Comparison of ENCODE assay signal across 1 cellular context in the genomic region with DNA sequence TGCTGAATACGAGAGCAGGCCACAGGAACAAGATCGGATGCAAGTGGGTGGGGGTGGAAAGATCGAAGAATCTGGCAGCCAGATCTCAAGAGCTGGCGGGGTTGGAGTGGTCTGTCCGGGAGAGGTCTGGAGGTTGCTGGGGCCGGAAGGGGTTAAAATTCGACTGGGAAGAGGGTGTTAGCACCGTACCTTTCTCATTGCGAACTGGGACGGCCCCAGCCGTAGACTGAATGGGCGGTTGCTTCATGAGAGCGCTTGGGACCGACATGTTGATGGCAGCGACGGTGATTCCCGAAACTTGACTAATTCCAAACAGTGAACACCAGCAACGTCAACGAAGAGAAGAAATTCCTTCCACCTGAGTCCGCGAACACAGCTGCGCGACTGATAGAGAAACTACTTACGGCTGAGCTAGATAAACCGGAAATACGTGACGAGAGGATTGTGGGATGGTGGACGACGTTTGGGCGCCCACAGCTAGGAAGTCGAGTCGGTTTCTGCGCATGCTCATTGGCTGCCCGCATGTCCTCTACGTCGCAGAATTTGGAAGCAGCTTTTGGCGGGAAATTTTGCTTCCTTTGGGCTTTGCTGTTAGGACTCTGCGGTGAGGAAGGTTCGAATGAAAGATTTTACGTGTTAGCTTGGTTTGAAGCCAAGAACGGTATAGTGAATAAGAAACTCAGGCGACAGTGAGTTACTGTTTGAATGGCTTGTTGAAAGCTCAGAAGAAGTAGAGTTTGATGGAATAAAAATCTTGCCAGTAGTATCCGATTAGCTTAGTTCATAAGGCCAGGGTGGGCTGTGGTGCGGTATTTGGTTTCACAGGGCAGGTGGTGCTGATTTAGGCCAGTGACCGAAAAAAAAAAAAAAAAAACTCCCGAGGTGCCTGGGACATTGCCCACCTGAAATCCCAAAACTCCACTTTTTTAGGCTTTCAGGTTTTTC.
TF ChIP-seq lines count a peak whose summit lies in the region.

MFAP1 (minus strand) TSS at position 389 of the 945 bp plus-strand sequence; CDS start at position 268, 121 bp downstream.

TF ChIP-seq in HepG2, 621 proteins besides CTCF, POLR2A, EP300 and RAD21 (continued from another document and continues in another):
- TF ChIP-seq, protein P1, sequence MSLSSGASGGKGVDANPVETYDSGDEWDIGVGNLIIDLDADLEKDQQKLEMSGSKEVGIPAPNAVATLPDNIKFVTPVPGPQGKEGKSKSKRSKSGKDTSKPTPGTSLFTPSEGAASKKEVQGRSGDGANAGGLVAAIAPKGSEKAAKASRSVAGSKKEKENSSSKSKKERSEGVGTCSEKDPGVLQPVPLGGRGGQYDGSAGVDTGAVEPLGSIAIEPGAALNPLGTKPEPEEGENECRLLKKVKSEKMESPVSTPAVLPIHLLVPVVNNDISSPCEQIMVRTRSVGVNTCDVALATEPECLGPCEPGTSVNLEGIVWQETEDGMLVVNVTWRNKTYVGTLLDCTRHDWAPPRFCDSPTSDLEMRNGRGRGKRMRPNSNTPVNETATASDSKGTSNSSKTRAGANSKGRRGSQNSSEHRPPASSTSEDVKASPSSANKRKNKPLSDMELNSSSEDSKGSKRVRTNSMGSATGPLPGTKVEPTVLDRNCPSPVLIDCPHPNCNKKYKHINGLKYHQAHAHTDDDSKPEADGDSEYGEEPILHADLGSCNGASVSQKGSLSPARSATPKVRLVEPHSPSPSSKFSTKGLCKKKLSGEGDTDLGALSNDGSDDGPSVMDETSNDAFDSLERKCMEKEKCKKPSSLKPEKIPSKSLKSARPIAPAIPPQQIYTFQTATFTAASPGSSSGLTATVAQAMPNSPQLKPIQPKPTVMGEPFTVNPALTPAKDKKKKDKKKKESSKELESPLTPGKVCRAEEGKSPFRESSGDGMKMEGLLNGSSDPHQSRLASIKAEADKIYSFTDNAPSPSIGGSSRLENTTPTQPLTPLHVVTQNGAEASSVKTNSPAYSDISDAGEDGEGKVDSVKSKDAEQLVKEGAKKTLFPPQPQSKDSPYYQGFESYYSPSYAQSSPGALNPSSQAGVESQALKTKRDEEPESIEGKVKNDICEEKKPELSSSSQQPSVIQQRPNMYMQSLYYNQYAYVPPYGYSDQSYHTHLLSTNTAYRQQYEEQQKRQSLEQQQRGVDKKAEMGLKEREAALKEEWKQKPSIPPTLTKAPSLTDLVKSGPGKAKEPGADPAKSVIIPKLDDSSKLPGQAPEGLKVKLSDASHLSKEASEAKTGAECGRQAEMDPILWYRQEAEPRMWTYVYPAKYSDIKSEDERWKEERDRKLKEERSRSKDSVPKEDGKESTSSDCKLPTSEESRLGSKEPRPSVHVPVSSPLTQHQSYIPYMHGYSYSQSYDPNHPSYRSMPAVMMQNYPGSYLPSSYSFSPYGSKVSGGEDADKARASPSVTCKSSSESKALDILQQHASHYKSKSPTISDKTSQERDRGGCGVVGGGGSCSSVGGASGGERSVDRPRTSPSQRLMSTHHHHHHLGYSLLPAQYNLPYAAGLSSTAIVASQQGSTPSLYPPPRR (CRISPR knock-in tag; IDR thresholded peaks at IDR 0.05; ENCODE audit: borderline replicate concordance), result no peak
- TF ChIP-seq PAX8 (CRISPR knock-in tag; IDR thresholded peaks at IDR 0.05; ENCODE audit: borderline replicate concordance), result no peak
- peak; percentile 52; the same call in 1 of the 2 replicates for TF ChIP-seq ZNF670 (CRISPR knock-in tag; IDR thresholded peaks at IDR 0.05; ENCODE audit: borderline replicate concordance)
- TF ChIP-seq HNF4A (CRISPR knock-in tag; IDR thresholded peaks at IDR 0.05), result no peak
- TF ChIP-seq, protein P2, sequence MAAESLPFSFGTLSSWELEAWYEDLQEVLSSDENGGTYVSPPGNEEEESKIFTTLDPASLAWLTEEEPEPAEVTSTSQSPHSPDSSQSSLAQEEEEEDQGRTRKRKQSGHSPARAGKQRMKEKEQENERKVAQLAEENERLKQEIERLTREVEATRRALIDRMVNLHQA (CRISPR knock-in tag; IDR thresholded peaks at IDR 0.05), result no peak
- no peak for TF ChIP-seq ZFP62 (CRISPR knock-in tag; IDR thresholded peaks at IDR 0.05)
- 0 out of 2 replicates have a peak, but pooled peaks have one; percentile 70 for TF ChIP-seq ZNF761 (CRISPR knock-in tag; conservative IDR thresholded peaks at IDR 0.05)
- no peak for TF ChIP-seq NFE2L2 (IDR thresholded peaks at IDR 0.05; ENCODE audit: low read length)
- TF ChIP-seq CBX2 (IDR thresholded peaks at IDR 0.05; ENCODE audit: low read depth, low read length), result no peak
- no peak for TF ChIP-seq CBX2 (CRISPR knock-in tag; IDR thresholded peaks at IDR 0.05; ENCODE audit: low read depth)
- no peak; the same call in 1 of the 2 replicates for TF ChIP-seq ZBTB2 (CRISPR knock-in tag; IDR thresholded peaks at IDR 0.05; ENCODE audit: low read depth)
- TF ChIP-seq ZNF3 (CRISPR knock-in tag; IDR thresholded peaks at IDR 0.05), result no peak
- no peak for TF ChIP-seq MZF1 (CRISPR knock-in tag; IDR thresholded peaks at IDR 0.05; ENCODE audit: borderline replicate concordance)
- no peak for TF ChIP-seq MLX (CRISPR knock-in tag; IDR thresholded peaks at IDR 0.05)
- no peak for TF ChIP-seq CHD4 (IDR thresholded peaks at IDR 0.05; ENCODE audit: borderline replicate concordance, low read length)
- TF ChIP-seq GZF1 (CRISPR knock-in tag; IDR thresholded peaks at IDR 0.05), result peak; percentile 24; the same call in 1 of the 2 replicates
- no peak for TF ChIP-seq ZNF121 (CRISPR knock-in tag; IDR thresholded peaks at IDR 0.05)
- no peak for TF ChIP-seq ZZZ3 (CRISPR knock-in tag; IDR thresholded peaks at IDR 0.05; ENCODE audit: borderline replicate concordance)
- no peak for TF ChIP-seq HHEX (CRISPR knock-in tag; IDR thresholded peaks at IDR 0.05)
- TF ChIP-seq SRSF1 (optimal IDR thresholded peaks at IDR 0.05; ENCODE audit: low read depth, low read length), result no peak
- TF ChIP-seq, protein P3, sequence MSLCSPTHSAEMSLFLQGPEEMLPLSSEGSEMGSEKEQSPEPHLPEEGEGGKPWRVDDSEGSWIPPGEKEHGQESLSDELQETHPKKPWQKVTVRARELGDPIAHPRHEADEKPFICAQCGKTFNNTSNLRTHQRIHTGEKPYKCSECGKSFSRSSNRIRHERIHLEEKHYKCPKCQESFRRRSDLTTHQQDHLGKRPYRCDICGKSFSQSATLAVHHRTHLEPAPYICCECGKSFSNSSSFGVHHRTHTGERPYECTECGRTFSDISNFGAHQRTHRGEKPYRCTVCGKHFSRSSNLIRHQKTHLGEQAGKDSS (CRISPR knock-in tag; IDR thresholded peaks at IDR 0.05; ENCODE audit: borderline replicate concordance, low read depth), result no peak
- no peak for TF ChIP-seq ELF4 (CRISPR knock-in tag; IDR thresholded peaks at IDR 0.05; ENCODE audit: borderline replicate concordance)
- no peak for TF ChIP-seq SP1 (IDR thresholded peaks at IDR 0.05)
- 0 out of 2 replicates have a peak, but pooled peaks have one; percentile 36 for TF ChIP-seq SP1 (CRISPR knock-in tag; IDR thresholded peaks at IDR 0.05)
- peak; percentile 85; the same call in 1 of the 2 replicates for TF ChIP-seq BORCS8-MEF2B (CRISPR knock-in tag; IDR thresholded peaks at IDR 0.05)
- no peak for TF ChIP-seq PAWR (CRISPR knock-in tag; IDR thresholded peaks at IDR 0.05; ENCODE audit: borderline replicate concordance)
- no peak for TF ChIP-seq ARNT (IDR thresholded peaks at IDR 0.05)
- TF ChIP-seq, protein P4, sequence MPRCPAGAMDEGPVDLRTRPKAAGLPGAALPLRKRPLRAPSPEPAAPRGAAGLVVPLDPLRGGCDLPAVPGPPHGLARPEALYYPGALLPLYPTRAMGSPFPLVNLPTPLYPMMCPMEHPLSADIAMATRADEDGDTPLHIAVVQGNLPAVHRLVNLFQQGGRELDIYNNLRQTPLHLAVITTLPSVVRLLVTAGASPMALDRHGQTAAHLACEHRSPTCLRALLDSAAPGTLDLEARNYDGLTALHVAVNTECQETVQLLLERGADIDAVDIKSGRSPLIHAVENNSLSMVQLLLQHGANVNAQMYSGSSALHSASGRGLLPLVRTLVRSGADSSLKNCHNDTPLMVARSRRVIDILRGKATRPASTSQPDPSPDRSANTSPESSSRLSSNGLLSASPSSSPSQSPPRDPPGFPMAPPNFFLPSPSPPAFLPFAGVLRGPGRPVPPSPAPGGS (CRISPR knock-in tag; IDR thresholded peaks at IDR 0.05), result no peak
- no peak for TF ChIP-seq TOE1 (CRISPR knock-in tag; IDR thresholded peaks at IDR 0.05)
- TF ChIP-seq, protein P5, sequence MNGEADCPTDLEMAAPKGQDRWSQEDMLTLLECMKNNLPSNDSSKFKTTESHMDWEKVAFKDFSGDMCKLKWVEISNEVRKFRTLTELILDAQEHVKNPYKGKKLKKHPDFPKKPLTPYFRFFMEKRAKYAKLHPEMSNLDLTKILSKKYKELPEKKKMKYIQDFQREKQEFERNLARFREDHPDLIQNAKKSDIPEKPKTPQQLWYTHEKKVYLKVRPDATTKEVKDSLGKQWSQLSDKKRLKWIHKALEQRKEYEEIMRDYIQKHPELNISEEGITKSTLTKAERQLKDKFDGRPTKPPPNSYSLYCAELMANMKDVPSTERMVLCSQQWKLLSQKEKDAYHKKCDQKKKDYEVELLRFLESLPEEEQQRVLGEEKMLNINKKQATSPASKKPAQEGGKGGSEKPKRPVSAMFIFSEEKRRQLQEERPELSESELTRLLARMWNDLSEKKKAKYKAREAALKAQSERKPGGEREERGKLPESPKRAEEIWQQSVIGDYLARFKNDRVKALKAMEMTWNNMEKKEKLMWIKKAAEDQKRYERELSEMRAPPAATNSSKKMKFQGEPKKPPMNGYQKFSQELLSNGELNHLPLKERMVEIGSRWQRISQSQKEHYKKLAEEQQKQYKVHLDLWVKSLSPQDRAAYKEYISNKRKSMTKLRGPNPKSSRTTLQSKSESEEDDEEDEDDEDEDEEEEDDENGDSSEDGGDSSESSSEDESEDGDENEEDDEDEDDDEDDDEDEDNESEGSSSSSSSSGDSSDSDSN (CRISPR knock-in tag; IDR thresholded peaks at IDR 0.05), result no peak; the same call in 1 of the 2 replicates
- 0 out of 2 replicates have a peak, but pooled peaks have one; percentile 48 for TF ChIP-seq TOPORS (CRISPR knock-in tag; IDR thresholded peaks at IDR 0.05)
- no peak; the same call in 1 of the 2 replicates for TF ChIP-seq ZBTB33 (CRISPR knock-in tag; IDR thresholded peaks at IDR 0.05)
- TF ChIP-seq HES4 (CRISPR knock-in tag; IDR thresholded peaks at IDR 0.05; ENCODE audit: borderline replicate concordance), result 0 out of 2 replicates have a peak, but pooled peaks have one; percentile 28
- TF ChIP-seq ZNF576 (CRISPR knock-in tag; IDR thresholded peaks at IDR 0.05), result no peak
- peak; percentile 36; the same call in 1 of the 2 replicates for TF ChIP-seq PBX3 (CRISPR knock-in tag; IDR thresholded peaks at IDR 0.05; ENCODE audit: borderline replicate concordance)
- TF ChIP-seq ZNF543 (CRISPR knock-in tag; IDR thresholded peaks at IDR 0.05), result 0 out of 2 replicates have a peak, but pooled peaks have one; percentile 25
- no peak for TF ChIP-seq LRRFIP1 (CRISPR knock-in tag; conservative IDR thresholded peaks at IDR 0.05)
- TF ChIP-seq ZNF782 (CRISPR knock-in tag; IDR thresholded peaks at IDR 0.05; ENCODE audit: borderline replicate concordance), result peak; percentile 62; the same call in 1 of the 2 replicates
